23 cellular contexts compared by ENCODE assay signal in genomic region chr22:19067696-19068348, GRCh38. TPM values are rescaled to one million over a fixed set of nuclear protein-coding genes. Genes with fewer than 3 reads are reported as not detected.
DNase-seq lines count a peak whose midpoint lies in the region; ATAC-seq, FAIRE-seq and TF ChIP-seq lines count a peak whose summit lies in the region.
"Had no signal": no experiment of that assay in that cellular context is flagged by ENCODE, and none has a peak within 500 bp of the region (broad histone marks: within the 10 kb centered on the region; RNA-seq: fewer than 3 reads in every experiment).

No MANE protein-coding gene starts in this region.

- POLR2A ChIA-PET in HEK293 (lab: Yijun Ruan, JAX), result no interaction called here
- POLR2A ChIA-PET in RWPE1 (lab: Yijun Ruan, JAX; ENCODE audit: low non-redundant PET), result no interaction called here
- POLR2A ChIA-PET in GM10248 (lab: Yijun Ruan, JAX), result no interaction called here

- peaks cover 5 to 92% of the 10 kb centered on the region in 2 experiments; a peak in 2 of 3 replicates for H3K36me3 ChIP-seq in HEK293 (ENCODE audit: control insufficient read depth in 2 of 2, insufficient read depth in 1 of 2, low read length in 2 of 2)

- no peak overlapping the region for H3K4me3 ChIP-seq in HEK293 (ENCODE audit: low read depth, low read length)
- H3K4me3 ChIP-seq: BLaER1 treated with 17β-estradiol and CSF1 and Interleukin-3, amounts not matched to agents 10 nM and 100 nM; PC-9 had no signal

- H3K4me1 ChIP-seq in HEK293 (ENCODE audit: control insufficient read depth, insufficient read depth, low read length), result no peaks in the 10 kb centered on the region
- H3K4me1 ChIP-seq: Caco-2 had no signal

- H3K4me3 Mint-ChIP-seq in osteocyte (ENCODE audit: unreplicated experiment), result no peak overlapping the region

- H3K27ac ChIP-seq in HEK293 (ENCODE audit: extremely low read depth, low read depth, low read length) (no peak overlapping the region), RWPE1 (peak overlapping the region; percentile 95)
- H3K27ac ChIP-seq: HL-60, PC-9 had no signal

- H3K9me3 Mint-ChIP-seq in osteocyte (ENCODE audit: unreplicated experiment), result no peaks in the 10 kb centered on the region
- H3K9me3 Mint-ChIP-seq: CD4-positive, alpha-beta memory T cell had no signal

- H3K36me3 Mint-ChIP-seq in osteocyte (ENCODE audit: unreplicated experiment), result peaks cover 35% of the 10 kb centered on the region

- no peaks in the 10 kb centered on the region for H3K4me1 Mint-ChIP-seq in osteocyte (ENCODE audit: unreplicated experiment)

- TF ChIP-seq CTCF in HEK293 (tag by site-specific recombination; IDR thresholded peaks at IDR 0.05), result no peak
- TF ChIP-seq CTCF in RWPE1 (conservative IDR thresholded peaks at IDR 0.05; ENCODE audit: low read depth), result no peak
- no peak for TF ChIP-seq CTCF in osteocyte (IDR thresholded peaks at IDR 0.05)
- TF ChIP-seq CTCF in GM10248 (IDR thresholded peaks at IDR 0.05; ENCODE audit: control extremely low read depth, extremely low read depth, low read depth, missing control alignments), result no peak

- CTCF ChIA-PET in HEK293 (lab: Yijun Ruan, JAX) (no interaction called here), RWPE1 (lab: Yijun Ruan, JAX) (no interaction called here), GM10248 (lab: Yijun Ruan, JAX) (no interaction called here)

- no peak for FAIRE-seq in GM12892 (lab: Jason Lieb, UNC)
- FAIRE-seq: H54 had no signal

- ATAC-seq in HG03342 (IDR thresholded peaks at IDR 0.05; ENCODE audit: unreplicated experiment) (no peak), HG03095 (IDR thresholded peaks at IDR 0.05; ENCODE audit: unreplicated experiment) (no peak)

- DNase-seq in RWPE1 (ENCODE audit: low spot score) (no peak), kidney tubule cell (ENCODE audit: low spot score) (peak; percentile 9), osteocyte (ENCODE audit: extremely low spot score, unreplicated experiment) (peak; percentile 78), GM12892 (ENCODE audit: insufficient read length) (no peak), GM10248 (ENCODE audit: extremely low spot score) (no peak)
- DNase-seq: Caco-2; CD4-positive, alpha-beta memory T cell; DND-41; KG1; NCI-H1105; NCI-H2029 treated with DMSO at 0.1 percent for 48 hours; NCI-H226; NCI-H510A treated with DMSO at 0.1 percent for 48 hours; NCI-H748 treated with DMSO at 0.1 percent for 48 hours; PC-9; RPMI8226; SIG-M5 had no signal

- H3K27ac Mint-ChIP-seq in osteocyte (ENCODE audit: unreplicated experiment), result no peak overlapping the region
- H3K27ac Mint-ChIP-seq: CD4-positive, alpha-beta memory T cell had no signal

- no peaks in the 10 kb centered on the region for H3K27me3 Mint-ChIP-seq in osteocyte (ENCODE audit: unreplicated experiment)
- H3K27me3 Mint-ChIP-seq: CD4-positive, alpha-beta memory T cell had no signal

- no peak for TF ChIP-seq POLR2A in GM12892 (IDR thresholded peaks at IDR 0.05; ENCODE audit: low read depth, low read length)

- no peaks in the 10 kb centered on the region for H3K9me3 ChIP-seq in HEK293 (ENCODE audit: control insufficient read depth, insufficient read depth, low read depth, low read length)
- H3K9me3 ChIP-seq: BLaER1 treated with 17β-estradiol and CSF1 and Interleukin-3, amounts not matched to agents 10 nM and 100 nM; Caco-2 had no signal

TF ChIP-seq in HEK293, 187 proteins besides CTCF, POLR2A, EP300 and RAD21:
- TF ChIP-seq ZNF2 (tag by site-specific recombination; IDR thresholded peaks at IDR 0.05) (no peak), ZNF426 (tag by site-specific recombination; IDR thresholded peaks at IDR 0.05) (peak; percentile 29), ZNF394 (tag by site-specific recombination; IDR thresholded peaks at IDR 0.05; ENCODE audit: borderline replicate concordance) (peak; percentile 61; the same call in 1 of the 2 replicates), ZNF623 (tag by site-specific recombination; IDR thresholded peaks at IDR 0.05) (0 out of 2 replicates have a peak, but pooled peaks have one; percentile 18), ZNF514 (tag by site-specific recombination; IDR thresholded peaks at IDR 0.05) (no peak)

RNA-seq across cellular contexts. Expression of gene DGCR2, which starts 54.4 kb away (rescaled TPM):
- total RNA-seq in osteocyte, result 64.4 and 66.3 TPM in 2 replicates
- 6.5 TPM for polyA plus RNA-seq in GM12892 (2012; ENCODE audit: missing spikeins)

Comparison
In these comparisons a context has a peak if more than half of its experiments do, and no peak if none do; other contexts are left out.
1. DNase-seq: peak in kidney tubule cell (single experiment) and osteocyte (single experiment); none in RWPE1 (single experiment), GM12892 (single experiment) and GM10248 (single experiment).